16 cellular contexts compared by ENCODE assay signal in the genomic region with DNA sequence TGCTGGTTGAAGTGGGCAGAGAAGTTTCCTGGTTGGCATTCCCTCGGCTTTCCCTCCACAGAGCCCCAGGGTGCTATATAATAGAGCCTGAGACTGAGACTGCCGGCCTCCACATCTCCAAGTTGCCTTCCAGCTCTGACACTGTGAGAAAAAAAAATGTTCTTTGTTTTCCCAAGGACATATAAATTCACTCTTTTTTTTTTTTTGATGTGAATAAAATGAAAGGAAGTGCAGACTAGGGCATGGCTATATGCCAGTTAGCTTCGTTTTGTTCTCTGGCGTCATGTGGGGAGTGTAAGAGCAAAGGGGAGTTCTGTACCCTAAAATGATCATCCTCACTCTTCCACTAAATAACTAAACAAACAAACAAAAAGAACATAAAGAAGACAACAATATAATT.
DNase-seq lines count a peak whose midpoint lies in the region; ATAC-seq and TF ChIP-seq lines count a peak whose summit lies in the region.
"Had no signal": no experiment of that assay in that cellular context is flagged by ENCODE, and none has a peak within 500 bp of the region (broad histone marks: within the 10 kb centered on the region; RNA-seq: fewer than 3 reads in every experiment).

No MANE protein-coding gene starts in this region.

- H3K23ac ChIP-seq in mesenchymal stem cell (ENCODE audit: low read length in 2 of 2): no peak overlapping the region
- no peak overlapping the region for H3K23ac ChIP-seq in trophoblast cell (ENCODE audit: low read length)

- H3K4me2 ChIP-seq in mesenchymal stem cell (ENCODE audit: low read length, poor library complexity, severe bottlenecking) (no peak overlapping the region), trophoblast cell (ENCODE audit: low read length) (no peak overlapping the region)

- WGBS in mesenchymal stem cell: 76% methylated on average over 2 of the region's 4 CpGs
- no CpG with 5 or more reads among the region's 4 CpGs for WGBS in trophoblast cell (ENCODE audit: extremely low coverage, insufficient coverage, insufficient read length)

- peak overlapping the region in 1 of 2 experiments; percentile 96 for H2BK12ac ChIP-seq in mesenchymal stem cell (ENCODE audit: low read length in 2 of 2)
- no peak overlapping the region for H2BK12ac ChIP-seq in trophoblast cell (ENCODE audit: low read length)

- peaks cover 38 to 42% of the 10 kb centered on the region in 2 donors for H3K4me1 Mint-ChIP-seq in natural killer cell treated with Interleukin-12 subunit alpha and Interleukin-12 subunit beta and Interleukin-15 and Interleukin-18, amount 100 ng/mL, for 72 hours (ENCODE audit: low read depth in 2 of 2)
- peaks cover 5 to 11% of the 10 kb centered on the region in 2 donors for H3K4me1 Mint-ChIP-seq in natural killer cell

- peaks cover 5% of the 10 kb centered on the region for H3K36me3 Mint-ChIP-seq in natural killer cell treated with Interleukin-12 subunit alpha and Interleukin-12 subunit beta and Interleukin-15 and Interleukin-18, amount 100 ng/mL, for 72 hours
- no peaks in the 10 kb centered on the region for H3K36me3 Mint-ChIP-seq in natural killer cell
- H3K36me3 Mint-ChIP-seq: CD4-positive, CD25-positive, alpha-beta regulatory T cell; CD8-positive, alpha-beta memory T cell had no signal

- peak overlapping the region; percentile 83 to 86 for H3K4ac ChIP-seq in mesenchymal stem cell (ENCODE audit: low read depth in 1 of 2, low read length in 2 of 2)
- H3K4ac ChIP-seq in trophoblast cell (ENCODE audit: low read depth, low read length): no peak overlapping the region

- H2BK120ac ChIP-seq in mesenchymal stem cell (ENCODE audit: low read depth, low read length) (peak overlapping the region; percentile 85), trophoblast cell (ENCODE audit: insufficient read depth, low read length, poor library complexity) (no peak overlapping the region)

- H3K36me3 ChIP-seq in brain microvascular endothelial cell (replicated peaks) (no peaks in the 10 kb centered on the region), mesenchymal stem cell (ENCODE audit: control insufficient read depth in 1 of 2, insufficient read depth in 2 of 2, low read depth in 1 of 2, low read length in 2 of 2) (no peaks in the 10 kb centered on the region), trophoblast cell (ENCODE audit: control insufficient read depth in 1 of 2, insufficient read depth in 2 of 2, low read length in 2 of 2) (no peaks in the 10 kb centered on the region)
- H3K36me3 ChIP-seq: BE2C had no signal

- no peak overlapping the region for H2AFZ ChIP-seq in mesenchymal stem cell (ENCODE audit: low read depth, low read length)
- no peak overlapping the region for H2AFZ ChIP-seq in trophoblast cell (ENCODE audit: insufficient read depth, low read length, poor library complexity)
- H2AFZ ChIP-seq: GM23248 had no signal

- intact Hi-C loops in natural killer cell (cut with micrococcal nuclease): no loop called here

- H3K4me1 ChIP-seq in mesenchymal stem cell (ENCODE audit: control insufficient read depth, insufficient read depth, low read depth, low read length) (peaks cover 2% of the 10 kb centered on the region), trophoblast cell (ENCODE audit: control insufficient read depth in 1 of 2, insufficient read depth in 2 of 2, low read length in 2 of 2) (peaks cover 4 to 6% of the 10 kb centered on the region in 2 experiments)
- H3K4me1 ChIP-seq: BE2C had no signal

- no peak overlapping the region for H3K14ac ChIP-seq in mesenchymal stem cell (ENCODE audit: low read length in 2 of 2)
- H3K14ac ChIP-seq in trophoblast cell (ENCODE audit: low read length): no peak overlapping the region

- no peak for ATAC-seq in natural killer cell treated with Interleukin-12 subunit alpha and Interleukin-12 subunit beta and Interleukin-15 and Interleukin-18, amount 100 ng/mL, for 72 hours
- ATAC-seq in natural killer cell: no peak

- H2AK5ac ChIP-seq in mesenchymal stem cell (ENCODE audit: low read length, severe bottlenecking) (peak overlapping the region; percentile 65), trophoblast cell (ENCODE audit: low read length) (no peak overlapping the region)

- no peak overlapping the region for H3K4me3 Mint-ChIP-seq in natural killer cell treated with Interleukin-12 subunit alpha and Interleukin-12 subunit beta and Interleukin-15 and Interleukin-18, amount 100 ng/mL, for 72 hours
- no peak overlapping the region for H3K4me3 Mint-ChIP-seq in natural killer cell
- H3K4me3 Mint-ChIP-seq: CD8-positive, alpha-beta memory T cell had no signal

- H3K79me1 ChIP-seq in mesenchymal stem cell (replicated peaks; ENCODE audit: low read length, poor library complexity, severe bottlenecking) (no peaks in the 10 kb centered on the region), trophoblast cell (ENCODE audit: low read length) (no peaks in the 10 kb centered on the region)

- H3K27ac ChIP-seq in brain microvascular endothelial cell (peak overlapping the region; percentile 60), mesenchymal stem cell (ENCODE audit: low read length, poor library complexity, severe bottlenecking) (no peak overlapping the region), trophoblast cell (ENCODE audit: low read depth, low read length) (no peak overlapping the region)
- H3K27ac ChIP-seq: HL-60 had no signal

- TF ChIP-seq CTCF in natural killer cell (IDR thresholded peaks at IDR 0.05): no peak
- TF ChIP-seq CTCF in brain microvascular endothelial cell (IDR thresholded peaks at IDR 0.05; ENCODE audit: low read depth, low read length, missing control alignments): no peak

- no peak for DNase-seq in natural killer cell treated with Interleukin-12 subunit alpha and Interleukin-12 subunit beta and Interleukin-15 and Interleukin-18, amount 100 ng/mL, for 72 hours (ENCODE audit: low spot score)
- DNase-seq in natural killer cell (no peak), brain microvascular endothelial cell (no peak), mesenchymal stem cell (no peak), NCI-H1417 treated with DMSO at 0.1 percent for 48 hours (lab: John Stamatoyannopoulos, UW) (no peak), trophoblast cell (no peak)
- no peak for DNase-seq in activated effector memory CD4-positive, alpha-beta T cell treated with Interleukin-2 at 50 U/mL for 16 hours
- DNase-seq: BE2C; C1 segment of cervical spinal cord; CD4-positive, CD25-positive, alpha-beta regulatory T cell; CD8-positive, alpha-beta memory T cell; COR-L47; DMS 273 treated with DMSO at 0.1 percent for 48 hours; DMS53 had no signal

- H4K12ac ChIP-seq in trophoblast cell (ENCODE audit: low read depth, low read length): no peak overlapping the region

- H3K27me3 Mint-ChIP-seq in natural killer cell treated with Interleukin-12 subunit alpha and Interleukin-12 subunit beta and Interleukin-15 and Interleukin-18, amount 100 ng/mL, for 72 hours: peaks cover 0 to 5% of the 10 kb centered on the region in 2 donors
- peaks cover 2 to 13% of the 10 kb centered on the region in 2 donors for H3K27me3 Mint-ChIP-seq in natural killer cell (ENCODE audit: low read depth in 2 of 2)

- peak overlapping the region; percentile 66 for H4K8ac ChIP-seq in mesenchymal stem cell (ENCODE audit: low read length)
- H4K8ac ChIP-seq in trophoblast cell (ENCODE audit: low read depth, low read length): no peak overlapping the region

- H2BK5ac ChIP-seq in mesenchymal stem cell (ENCODE audit: low read depth, low read length, poor library complexity, severe bottlenecking) (no peak overlapping the region), trophoblast cell (ENCODE audit: low read depth, low read length, poor library complexity) (no peak overlapping the region)

- peak overlapping the region; percentile 69 to 76 for H3K27ac Mint-ChIP-seq in natural killer cell treated with Interleukin-12 subunit alpha and Interleukin-12 subunit beta and Interleukin-15 and Interleukin-18, amount 100 ng/mL, for 72 hours
- H3K27ac Mint-ChIP-seq in natural killer cell: no peak overlapping the region
- H3K27ac Mint-ChIP-seq: CD4-positive, CD25-positive, alpha-beta regulatory T cell; CD8-positive, alpha-beta memory T cell had no signal

- no peaks in the 10 kb centered on the region for H3K9me3 ChIP-seq in mesenchymal stem cell (ENCODE audit: control insufficient read depth, low read length)
- H3K9me3 ChIP-seq in trophoblast cell (ENCODE audit: insufficient read depth, low read depth, low read length): no peaks in the 10 kb centered on the region
- H3K9me3 ChIP-seq: BE2C had no signal

- no peaks in the 10 kb centered on the region for H3K79me2 ChIP-seq in trophoblast cell (ENCODE audit: control insufficient read depth, insufficient read depth, low read length, poor library complexity)

- H3K9ac ChIP-seq in mesenchymal stem cell (ENCODE audit: low read length): no peak overlapping the region
- H3K9ac ChIP-seq in trophoblast cell (ENCODE audit: low read length): no peak overlapping the region
- H3K9ac ChIP-seq: GM23248 had no signal

- no peaks in the 10 kb centered on the region for H3K27me3 ChIP-seq in brain microvascular endothelial cell (replicated peaks)
- no peaks in the 10 kb centered on the region for H3K27me3 ChIP-seq in mesenchymal stem cell (ENCODE audit: control insufficient read depth in 1 of 2, insufficient read depth in 1 of 2, low read length in 2 of 2)
- H3K27me3 ChIP-seq in trophoblast cell (ENCODE audit: insufficient read depth, low read length): no peaks in the 10 kb centered on the region
- H3K27me3 ChIP-seq: BE2C had no signal

- peaks cover 9% of the 10 kb centered on the region for H3K9me3 Mint-ChIP-seq in natural killer cell treated with Interleukin-12 subunit alpha and Interleukin-12 subunit beta and Interleukin-15 and Interleukin-18, amount 100 ng/mL, for 72 hours
- H3K9me3 Mint-ChIP-seq in natural killer cell: no peaks in the 10 kb centered on the region
- H3K9me3 Mint-ChIP-seq: CD4-positive, CD25-positive, alpha-beta regulatory T cell; CD8-positive, alpha-beta memory T cell had no signal

- in situ Hi-C loops in brain microvascular endothelial cell (cut with HindIII; ENCODE audit: low pct_ligation_motif_present, low sequenced_read_pairs): no loop called here

- H3K4me3 ChIP-seq in brain microvascular endothelial cell (ENCODE audit: low read depth, low read length) (no peak overlapping the region), mesenchymal stem cell (ENCODE audit: insufficient read depth in 1 of 2, low read depth in 1 of 2, low read length in 2 of 2) (no peak overlapping the region), trophoblast cell (ENCODE audit: low read depth, low read length) (no peak overlapping the region)
- H3K4me3 ChIP-seq: GM23248 had no signal

- H4K91ac ChIP-seq in mesenchymal stem cell (ENCODE audit: low read length) (peak overlapping the region; percentile 77), trophoblast cell (ENCODE audit: low read depth, low read length) (no peak overlapping the region)

- peak overlapping the region; percentile 49 to 67 for H3K18ac ChIP-seq in mesenchymal stem cell (ENCODE audit: low read depth in 1 of 2, low read length in 2 of 2)
- no peak overlapping the region for H3K18ac ChIP-seq in trophoblast cell (ENCODE audit: low read length)

- no peak overlapping the region for H2BK15ac ChIP-seq in mesenchymal stem cell (ENCODE audit: low read depth, poor library complexity, severe bottlenecking)

Comparison
In these comparisons a context has a peak if more than half of its experiments do, and no peak if none do; other contexts are left out.
1. H3K27ac Mint-ChIP-seq: peak in natural killer cell treated with Interleukin-12 subunit alpha and Interleukin-12 subunit beta and Interleukin-15 and Interleukin-18, amount 100 ng/mL, for 72 hours (2 of 2); none in natural killer cell (0 of 2).